1 cellular context compared by ENCODE assay signal in genomic region chr17:17497065-17497844, GRCh38.
A peak's percentile ranks its signal among the peaks of the same experiment; 100 is the strongest.
TF ChIP-seq lines count a peak whose summit lies in the region.

No MANE protein-coding gene starts in this region.

TF ChIP-seq in K562, 482 proteins besides CTCF, POLR2A, EP300 and RAD21:
- TF ChIP-seq C11orf30 (IDR thresholded peaks at IDR 0.05; ENCODE audit: low read depth) = no peak
- 0 out of 2 replicates have a peak, but pooled peaks have one; percentile 22 for TF ChIP-seq ZNF707 (CRISPR knock-in tag; conservative IDR thresholded peaks at IDR 0.05)
